8 cellular contexts compared by ENCODE assay signal in the genomic region with DNA sequence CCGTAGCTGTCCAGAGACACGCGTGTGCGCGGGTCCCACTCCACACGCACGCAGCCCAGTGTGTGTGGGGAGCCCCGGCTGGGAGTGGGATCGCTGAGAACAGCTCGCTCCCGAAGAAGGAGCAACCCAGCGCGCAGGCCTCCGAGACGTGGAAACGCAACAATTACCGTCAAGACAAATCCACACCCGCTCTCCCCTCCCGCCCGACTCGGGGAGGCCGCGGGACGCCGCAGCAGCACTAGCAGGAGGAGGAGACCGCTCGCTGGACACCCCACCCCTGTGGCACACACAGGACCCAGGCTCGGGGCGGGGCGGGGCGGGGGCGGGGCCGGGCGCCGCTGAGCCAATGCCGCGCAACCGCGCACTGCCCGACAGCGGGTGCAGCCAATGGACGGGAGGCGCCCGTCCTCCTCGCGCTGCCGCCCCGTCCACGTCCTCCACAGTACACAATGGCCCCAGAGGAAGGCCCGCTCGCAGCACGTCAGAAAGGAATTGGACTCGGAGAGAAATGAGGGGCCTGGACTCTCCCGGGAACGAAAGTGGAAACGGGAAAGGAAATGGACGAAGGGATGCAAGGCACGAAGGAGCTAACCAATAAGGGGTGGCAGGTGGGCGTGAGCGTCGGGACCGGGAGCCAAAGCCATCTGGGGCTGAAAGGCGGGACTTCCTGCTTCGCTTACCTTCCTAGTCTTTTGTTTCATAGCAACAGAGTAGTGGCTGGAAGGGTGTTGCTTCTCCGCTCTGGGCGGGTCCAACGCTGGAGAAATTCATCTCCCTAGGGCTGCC. TPM values are rescaled to one million over a fixed set of nuclear protein-coding genes. Genes with fewer than 3 reads are reported as not detected.
DNase-seq lines count a peak whose midpoint lies in the region; ATAC-seq and TF ChIP-seq lines count a peak whose summit lies in the region.

Gene CBLB, minus strand, starts transcription at position 268 of the 786 bp plus-strand sequence. CDS start 1,435 bp downstream, outside the sequence.

- peaks cover 36% of the 10 kb centered on the region for H3K4me1 ChIP-seq in CD8-positive, alpha-beta T cell (ENCODE audit: insufficient read depth, low read length)
- H3K4me1 ChIP-seq in lower lobe of right lung, result peaks cover 51% of the 10 kb centered on the region

- ATAC-seq in CD8-positive, alpha-beta T cell, result peak; percentile 86
- peak; percentile 65 for ATAC-seq in GM19468 (IDR thresholded peaks at IDR 0.05; ENCODE audit: extremely low read depth, unreplicated experiment)
- peak; percentile 98 for ATAC-seq in lower lobe of right lung

- intact Hi-C loops in CD8-positive, alpha-beta T cell (cut with DNase I, micrococcal nuclease), result loop anchor here (1.0 to 10.0 kb wide), 15 partner anchors 8 to 736 kb away; no protein-coding TSS in a partner anchor
- intact Hi-C loops in lower lobe of right lung (cut with DNase I), result no loop called here

- TF ChIP-seq CTCF in CD8-positive, alpha-beta T cell (IDR thresholded peaks at IDR 0.05), result no peak
- TF ChIP-seq CTCF in lower lobe of right lung (IDR thresholded peaks at IDR 0.05), result no peak

- POLR2A ChIA-PET in CD8-positive, alpha-beta T cell (lab: Charles Lee), result interaction anchor here (0.8 to 2.0 kb wide), 10 partner anchors 8 to 470 kb away, joined by 3 to 8 read pairs (median 4); no protein-coding TSS in a partner anchor

- H3K27ac Mint-ChIP-seq in CD8-positive, alpha-beta T cell, result peak within 1 kb of the TSS; percentile 93

- H3K36me3 Mint-ChIP-seq in CD8-positive, alpha-beta T cell, result peaks cover 43% of the 10 kb centered on the region

- H3K27me3 ChIP-seq in CD8-positive, alpha-beta T cell (ENCODE audit: insufficient read depth, low read length), result no peaks in the 10 kb centered on the region
- no peaks in the 10 kb centered on the region for H3K27me3 ChIP-seq in lower lobe of right lung (ENCODE audit: low read depth)

- peak within 1 kb of the TSS; percentile 93 for H3K4me3 ChIP-seq in CD8-positive, alpha-beta T cell (ENCODE audit: low read depth, low read length)
- peak within 1 kb of the TSS; percentile 86 for H3K4me3 ChIP-seq in lower lobe of right lung

- peak; percentile 69 to 90 (median 79) for DNase-seq in CD8-positive, alpha-beta T cell
- DNase-seq in HS-5 (ENCODE audit: low read depth) (peak; percentile 92), lower lobe of right lung (peak; percentile 94)
- DNase-seq in NK-92 treated with Interleukin-12 subunit alpha and Interleukin-12 subunit beta, amount 100 ng/mL, for 24 hours (lab: John Stamatoyannopoulos, UW), result peak; percentile 91
- DNase-seq in activated CD8-positive, alpha-beta memory T cell treated with anti-CD3 and anti-CD28 coated beads for 24 hours, result peak; percentile 94
- peak; percentile 77 for DNase-seq in effector CD4-positive, alpha-beta T cell
- DNase-seq in stimulated activated CD4-positive, alpha-beta T cell treated with anti-CD3 and anti-CD28 coated beads, TNF-alpha, amount 100 ng/mL, for 24 hours (ENCODE audit: low read depth in 3 of 3), result peak; percentile 65 to 80 (median 70)

- H3K9me3 Mint-ChIP-seq in CD8-positive, alpha-beta T cell, result no peaks in the 10 kb centered on the region

- H3K4me1 Mint-ChIP-seq in CD8-positive, alpha-beta T cell (ENCODE audit: low read depth), result peaks cover 49% of the 10 kb centered on the region

- no peaks in the 10 kb centered on the region for H3K36me3 ChIP-seq in CD8-positive, alpha-beta T cell (ENCODE audit: insufficient read depth, low read length)
- peaks cover 5% of the 10 kb centered on the region for H3K36me3 ChIP-seq in lower lobe of right lung

- H3K27ac ChIP-seq in CD8-positive, alpha-beta T cell (ENCODE audit: low read depth, low read length), result peak within 1 kb of the TSS; percentile 77
- peak within 1 kb of the TSS; percentile 97 for H3K27ac ChIP-seq in lower lobe of right lung

- no peaks in the 10 kb centered on the region for H3K9me3 ChIP-seq in CD8-positive, alpha-beta T cell (ENCODE audit: low read length)
- H3K9me3 ChIP-seq in lower lobe of right lung, result no peaks in the 10 kb centered on the region

- H3K27me3 Mint-ChIP-seq in CD8-positive, alpha-beta T cell (ENCODE audit: low read depth), result no peaks in the 10 kb centered on the region

- CTCF ChIA-PET in CD8-positive, alpha-beta T cell (lab: Charles Lee), result interaction anchor here (0.7 to 1.7 kb wide), 3 partner anchors 17 to 80 kb away, joined by 3 to 4 read pairs (median 3); no protein-coding TSS in a partner anchor

- H3K4me3 Mint-ChIP-seq in CD8-positive, alpha-beta T cell, result peak within 1 kb of the TSS; percentile 93

RNA-seq across cellular contexts. Expression of gene CBLB, which starts in this region (rescaled TPM):
- 100 to 1,000 TPM; 133 to 140 TPM for total RNA-seq in CD8-positive, alpha-beta T cell
- 29.7 TPM for total RNA-seq in lower lobe of right lung

Comparison
In these comparisons a context has a peak if more than half of its experiments do, and no peak if none do; other contexts are left out.
1. Peak in every context shown above with its lines: DNase-seq, ATAC-seq, H3K4me3 ChIP-seq and H3K27ac ChIP-seq.